Comparison of ENCODE assay signal across 1 cellular context in the genomic region with DNA sequence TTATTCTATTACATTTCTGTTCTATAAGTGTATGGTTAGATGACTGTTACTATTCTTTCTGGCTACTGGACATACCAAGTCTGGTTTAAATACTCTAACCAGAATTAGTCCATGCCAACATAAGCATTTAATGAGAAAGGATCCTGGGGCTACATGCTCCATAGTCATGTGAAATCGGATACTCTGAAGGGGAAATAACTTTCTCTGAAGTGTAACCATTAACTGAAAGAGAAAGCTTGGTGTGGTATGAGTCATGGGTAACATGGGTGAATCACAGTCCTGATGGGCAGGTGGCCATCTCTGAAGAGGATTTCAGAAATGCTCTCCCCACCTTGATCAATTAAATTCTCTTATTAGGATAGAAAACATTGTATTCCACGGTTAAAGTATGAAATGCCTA.
TF ChIP-seq lines count a peak whose summit lies in the region.

No MANE protein-coding gene starts in this region.

TF ChIP-seq in GM23338, 12 proteins besides CTCF, POLR2A, EP300 and RAD21 (continued from another document):
- TF ChIP-seq, protein P1, sequence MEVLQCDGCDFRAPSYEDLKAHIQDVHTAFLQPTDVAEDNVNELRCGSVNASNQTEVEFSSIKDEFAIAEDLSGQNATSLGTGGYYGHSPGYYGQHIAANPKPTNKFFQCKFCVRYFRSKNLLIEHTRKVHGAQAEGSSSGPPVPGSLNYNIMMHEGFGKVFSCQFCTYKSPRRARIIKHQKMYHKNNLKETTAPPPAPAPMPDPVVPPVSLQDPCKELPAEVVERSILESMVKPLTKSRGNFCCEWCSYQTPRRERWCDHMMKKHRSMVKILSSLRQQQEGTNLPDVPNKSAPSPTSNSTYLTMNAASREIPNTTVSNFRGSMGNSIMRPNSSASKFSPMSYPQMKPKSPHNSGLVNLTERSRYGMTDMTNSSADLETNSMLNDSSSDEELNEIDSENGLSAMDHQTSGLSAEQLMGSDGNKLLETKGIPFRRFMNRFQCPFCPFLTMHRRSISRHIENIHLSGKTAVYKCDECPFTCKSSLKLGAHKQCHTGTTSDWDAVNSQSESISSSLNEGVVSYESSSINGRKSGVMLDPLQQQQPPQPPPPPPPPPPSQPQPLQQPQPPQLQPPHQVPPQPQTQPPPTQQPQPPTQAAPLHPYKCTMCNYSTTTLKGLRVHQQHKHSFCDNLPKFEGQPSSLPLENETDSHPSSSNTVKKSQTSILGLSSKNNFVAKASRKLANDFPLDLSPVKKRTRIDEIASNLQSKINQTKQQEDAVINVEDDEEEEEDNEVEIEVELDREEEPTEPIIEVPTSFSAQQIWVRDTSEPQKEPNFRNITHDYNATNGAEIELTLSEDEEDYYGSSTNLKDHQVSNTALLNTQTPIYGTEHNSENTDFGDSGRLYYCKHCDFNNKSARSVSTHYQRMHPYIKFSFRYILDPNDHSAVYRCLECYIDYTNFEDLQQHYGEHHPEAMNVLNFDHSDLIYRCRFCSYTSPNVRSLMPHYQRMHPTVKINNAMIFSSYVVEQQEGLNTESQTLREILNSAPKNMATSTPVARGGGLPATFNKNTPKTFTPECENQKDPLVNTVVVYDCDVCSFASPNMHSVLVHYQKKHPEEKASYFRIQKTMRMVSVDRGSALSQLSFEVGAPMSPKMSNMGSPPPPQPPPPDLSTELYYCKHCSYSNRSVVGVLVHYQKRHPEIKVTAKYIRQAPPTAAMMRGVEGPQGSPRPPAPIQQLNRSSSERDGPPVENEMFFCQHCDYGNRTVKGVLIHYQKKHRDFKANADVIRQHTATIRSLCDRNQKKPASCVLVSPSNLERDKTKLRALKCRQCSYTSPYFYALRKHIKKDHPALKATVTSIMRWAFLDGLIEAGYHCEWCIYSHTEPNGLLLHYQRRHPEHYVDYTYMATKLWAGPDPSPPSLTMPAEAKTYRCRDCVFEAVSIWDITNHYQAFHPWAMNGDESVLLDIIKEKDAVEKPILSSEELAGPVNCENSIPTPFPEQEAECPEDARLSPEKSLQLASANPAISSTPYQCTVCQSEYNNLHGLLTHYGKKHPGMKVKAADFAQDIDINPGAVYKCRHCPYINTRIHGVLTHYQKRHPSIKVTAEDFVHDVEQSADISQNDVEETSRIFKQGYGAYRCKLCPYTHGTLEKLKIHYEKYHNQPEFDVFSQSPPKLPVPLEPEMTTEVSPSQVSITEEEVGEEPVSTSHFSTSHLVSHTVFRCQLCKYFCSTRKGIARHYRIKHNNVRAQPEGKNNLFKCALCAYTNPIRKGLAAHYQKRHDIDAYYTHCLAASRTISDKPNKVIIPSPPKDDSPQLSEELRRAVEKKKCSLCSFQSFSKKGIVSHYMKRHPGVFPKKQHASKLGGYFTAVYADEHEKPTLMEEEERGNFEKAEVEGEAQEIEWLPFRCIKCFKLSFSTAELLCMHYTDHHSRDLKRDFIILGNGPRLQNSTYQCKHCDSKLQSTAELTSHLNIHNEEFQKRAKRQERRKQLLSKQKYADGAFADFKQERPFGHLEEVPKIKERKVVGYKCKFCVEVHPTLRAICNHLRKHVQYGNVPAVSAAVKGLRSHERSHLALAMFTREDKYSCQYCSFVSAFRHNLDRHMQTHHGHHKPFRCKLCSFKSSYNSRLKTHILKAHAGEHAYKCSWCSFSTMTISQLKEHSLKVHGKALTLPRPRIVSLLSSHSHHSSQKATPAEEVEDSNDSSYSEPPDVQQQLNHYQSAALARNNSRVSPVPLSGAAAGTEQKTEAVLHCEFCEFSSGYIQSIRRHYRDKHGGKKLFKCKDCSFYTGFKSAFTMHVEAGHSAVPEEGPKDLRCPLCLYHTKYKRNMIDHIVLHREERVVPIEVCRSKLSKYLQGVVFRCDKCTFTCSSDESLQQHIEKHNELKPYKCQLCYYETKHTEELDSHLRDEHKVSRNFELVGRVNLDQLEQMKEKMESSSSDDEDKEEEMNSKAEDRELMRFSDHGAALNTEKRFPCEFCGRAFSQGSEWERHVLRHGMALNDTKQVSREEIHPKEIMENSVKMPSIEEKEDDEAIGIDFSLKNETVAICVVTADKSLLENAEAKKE (CRISPR knock-in tag; IDR thresholded peaks at IDR 0.05) = no peak
